12 cellular contexts compared by ENCODE assay signal in genomic region chr7:106072715-106073091, GRCh38. TPM values are rescaled to one million over a fixed set of nuclear protein-coding genes. Genes with fewer than 3 reads are reported as not detected.
DNase-seq lines count a peak whose midpoint lies in the region; ATAC-seq and TF ChIP-seq lines count a peak whose summit lies in the region.
"Had no signal": no experiment of that assay in that cellular context is flagged by ENCODE, and none has a peak within 500 bp of the region (broad histone marks: within the 10 kb centered on the region; RNA-seq: fewer than 3 reads in every experiment).

No MANE protein-coding gene starts in this region.

- intact Hi-C loops in body of pancreas (cut with DNase I) = no loop called here

- no peaks in the 10 kb centered on the region for H4K20me1 ChIP-seq in Karpas-422 (ENCODE audit: insufficient read depth, low read depth, low read length)

- peaks cover 44% of the 10 kb centered on the region for H3K4me1 Mint-ChIP-seq in T-helper 1 cell treated with Interleukin-12 subunit alpha and Interleukin-12 subunit beta and Interleukin-4 antibody, amounts not matched to agents 30 μg/mL and 1 μg/mL, for 36 hours (ENCODE audit: low read depth)

- no peaks in the 10 kb centered on the region for H3K9me3 Mint-ChIP-seq in T-helper 1 cell treated with Interleukin-12 subunit alpha and Interleukin-12 subunit beta and Interleukin-4 antibody, amounts not matched to agents 30 μg/mL and 1 μg/mL, for 36 hours

- H3K36me3 ChIP-seq in Karpas-422 (ENCODE audit: insufficient read depth, low read length) (no peaks in the 10 kb centered on the region), body of pancreas (replicated peaks in 1 of 2; ENCODE audit: insufficient read depth in 1 of 2, low read depth in 2 of 2) (no peaks in the 10 kb centered on the region), rectal smooth muscle tissue (ENCODE audit: control insufficient read depth, insufficient read depth, low read length) (no peaks in the 10 kb centered on the region)
- H3K36me3 ChIP-seq: pancreas had no signal

- H2AFZ ChIP-seq in Karpas-422 (ENCODE audit: low read length) = no peak overlapping the region

- H3K36me3 Mint-ChIP-seq in T-helper 1 cell treated with Interleukin-12 subunit alpha and Interleukin-12 subunit beta and Interleukin-4 antibody, amounts not matched to agents 30 μg/mL and 1 μg/mL, for 36 hours (ENCODE audit: low read depth) = peaks cover 4% of the 10 kb centered on the region

- H3K4me2 ChIP-seq in Karpas-422 (ENCODE audit: low read depth, low read length, poor library complexity, severe bottlenecking) = peak overlapping the region; percentile 70

- peak overlapping the region; percentile 99 for H3K27ac ChIP-seq in Karpas-422 (ENCODE audit: low read length)
- H3K27ac ChIP-seq in body of pancreas = peak overlapping the region in 3 of 4 donors; percentile 38 to 81 (median 77)
- H3K27ac ChIP-seq in rectal smooth muscle tissue (ENCODE audit: low read depth, low read length) = peak overlapping the region; percentile 34

- no peak for TF ChIP-seq CTCF in body of pancreas (IDR thresholded peaks at IDR 0.05)
- TF ChIP-seq CTCF in GM13976 (IDR thresholded peaks at IDR 0.05; ENCODE audit: borderline replicate concordance, control extremely low read depth, extremely low read depth, insufficient read depth, missing control alignments) = no peak

- no peak for ATAC-seq in body of pancreas

- H3K27me3 Mint-ChIP-seq in T-helper 1 cell treated with Interleukin-12 subunit alpha and Interleukin-12 subunit beta and Interleukin-4 antibody, amounts not matched to agents 30 μg/mL and 1 μg/mL, for 36 hours (ENCODE audit: low read depth) = no peaks in the 10 kb centered on the region

- DNase-seq in T-helper 1 cell (no peak), Karpas-422 (no peak), body of pancreas (no peak), DMS 273 treated with DMSO at 0.1 percent for 48 hours (lab: John Stamatoyannopoulos, UW) (no peak), GM13976 (ENCODE audit: low spot score) (no peak), KG1 (lab: John Stamatoyannopoulos, UW) (no peak)
- DNase-seq: 8988T; kidney glomerular epithelial cell; stimulated activated CD4-positive, alpha-beta T cell treated with anti-CD3 and anti-CD28 coated beads, Interleukin-2, amount 100 ng/mL, for 48 hours had no signal

- H3K4me3 ChIP-seq in Karpas-422 (ENCODE audit: low read length) = no peak overlapping the region
- no peak overlapping the region for H3K4me3 ChIP-seq in body of pancreas
- H3K4me3 ChIP-seq in rectal smooth muscle tissue (ENCODE audit: low read length) = no peak overlapping the region
- H3K4me3 ChIP-seq: pancreas had no signal

- no peak overlapping the region for H3K4me3 Mint-ChIP-seq in T-helper 1 cell treated with Interleukin-12 subunit alpha and Interleukin-12 subunit beta and Interleukin-4 antibody, amounts not matched to agents 30 μg/mL and 1 μg/mL, for 36 hours

- peak overlapping the region; percentile 9 for H3K27ac Mint-ChIP-seq in T-helper 1 cell treated with Interleukin-12 subunit alpha and Interleukin-12 subunit beta and Interleukin-4 antibody, amounts not matched to agents 30 μg/mL and 1 μg/mL, for 36 hours

- H3K9me2 ChIP-seq in Karpas-422 (replicated peaks; ENCODE audit: insufficient read depth, low read length) = no peaks in the 10 kb centered on the region

- in situ Hi-C loops in GM13976 (cut with MboI; ENCODE audit: low sequenced_read_pairs, unreplicated experiment) = loop anchor here (25.0 kb wide), 1 partner anchor 390 kb away; no protein-coding TSS in a partner anchor

- no peak for TF ChIP-seq POLR2A in body of pancreas (IDR thresholded peaks at IDR 0.05)

- H3K9ac ChIP-seq in Karpas-422 (ENCODE audit: low read length) (peak overlapping the region; percentile 72), rectal smooth muscle tissue (ENCODE audit: low read length) (no peak overlapping the region)

- WGBS in body of pancreas, 2 donors = 61 to 68% methylated on average over 4 of the region's 4 CpGs

- H3K4me1 ChIP-seq in Karpas-422 (ENCODE audit: low read length) (peaks cover 100% of the 10 kb centered on the region), body of pancreas (peaks cover 36% of the 10 kb centered on the region), rectal smooth muscle tissue (ENCODE audit: control insufficient read depth, insufficient read depth, low read length) (peaks cover 45% of the 10 kb centered on the region)

- H3K79me2 ChIP-seq in Karpas-422 (ENCODE audit: low read length) = no peaks in the 10 kb centered on the region

- no peaks in the 10 kb centered on the region for H3K27me3 ChIP-seq in Karpas-422 (ENCODE audit: low read length)
- H3K27me3 ChIP-seq in body of pancreas = no peaks in the 10 kb centered on the region
- no peaks in the 10 kb centered on the region for H3K27me3 ChIP-seq in rectal smooth muscle tissue (ENCODE audit: control insufficient read depth, insufficient read depth, low read length)
- H3K27me3 ChIP-seq: pancreas had no signal

- H3K9me3 ChIP-seq in Karpas-422 (ENCODE audit: low read length) (no peaks in the 10 kb centered on the region), body of pancreas (no peaks in the 10 kb centered on the region)
- H3K9me3 ChIP-seq: pancreas had no signal

RNA-seq across cellular contexts. Expression of gene SYPL1, which starts 39.4 kb away (rescaled TPM):
- 88.9 and 251 TPM in 2 replicates for total RNA-seq in Karpas-422 (2014; rRNA removed; shearing (Covaris generic); ENCODE audit: low replicate concordance)
- 10 to 100 TPM; 35.6 to 44.1 TPM for total RNA-seq in body of pancreas

Comparison
In these comparisons a context has a peak if more than half of its experiments do, and no peak if none do; other contexts are left out.
1. H3K27ac ChIP-seq: peak in every context shown above with its lines; median percentile 99 in Karpas-422; 77 in body of pancreas; 34 in rectal smooth muscle tissue.